ENCODE assay signal across 1 cellular context in genomic region chr1:204241050-204241449, GRCh38.
TF ChIP-seq lines count a peak whose summit lies in the region.

No MANE protein-coding gene starts in this region.

TF ChIP-seq in HepG2, 621 proteins besides CTCF, POLR2A, EP300 and RAD21:
- TF ChIP-seq TFE3 (CRISPR knock-in tag; IDR thresholded peaks at IDR 0.05) (no peak), ZSCAN20 (CRISPR knock-in tag; IDR thresholded peaks at IDR 0.05; ENCODE audit: borderline replicate concordance) (no peak), ZBTB3 (CRISPR knock-in tag; IDR thresholded peaks at IDR 0.05; ENCODE audit: borderline replicate concordance, low read depth) (no peak), AGO1 (IDR thresholded peaks at IDR 0.05; ENCODE audit: low read depth, low read length, poor library complexity, severe bottlenecking) (no peak), PTBP1 (IDR thresholded peaks at IDR 0.05; ENCODE audit: low read depth, low read length, poor library complexity, severe bottlenecking) (no peak), NR2C2 (CRISPR knock-in tag; IDR thresholded peaks at IDR 0.05; ENCODE audit: borderline replicate concordance) (no peak), ZNF766 (CRISPR knock-in tag; IDR thresholded peaks at IDR 0.05; ENCODE audit: borderline replicate concordance) (no peak), SKI (IDR thresholded peaks at IDR 0.05; ENCODE audit: partially characterized antibody) (no peak), ZNF792 (CRISPR knock-in tag; IDR thresholded peaks at IDR 0.05) (no peak), TCF7 (IDR thresholded peaks at IDR 0.05; ENCODE audit: low read depth) (no peak), ZNF18 (CRISPR knock-in tag; IDR thresholded peaks at IDR 0.05; ENCODE audit: insufficient replicate concordance) (no peak), CCAR2 (optimal IDR thresholded peaks at IDR 0.05; ENCODE audit: low read depth, low read length) (no peak), TOE1 (CRISPR knock-in tag; IDR thresholded peaks at IDR 0.05) (no peak), CERS6 (CRISPR knock-in tag; IDR thresholded peaks at IDR 0.05) (no peak)
